In the genomic region with DNA sequence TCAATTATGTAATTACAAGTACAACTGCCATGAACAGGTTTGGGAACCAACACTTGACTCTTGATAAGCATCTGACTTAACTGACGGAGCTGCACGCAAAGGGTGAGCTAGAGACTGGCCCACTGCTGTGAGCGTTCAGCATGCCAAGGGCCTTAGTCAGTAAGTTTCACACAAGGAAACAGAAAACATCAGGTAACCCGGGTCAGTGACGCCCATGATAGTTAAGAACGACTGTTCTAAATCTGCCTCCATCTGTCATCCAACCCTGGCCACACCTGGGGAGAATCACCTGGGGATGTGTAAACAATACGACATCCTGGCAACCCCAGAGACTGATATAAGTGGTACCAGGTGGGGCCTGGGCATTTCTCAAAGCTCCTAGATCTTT, we compare ENCODE assay signal across 9 cellular contexts. TPM values are rescaled to one million over a fixed set of nuclear protein-coding genes. Genes with fewer than 3 reads are reported as not detected.
DNase-seq lines count a peak whose midpoint lies in the region; ATAC-seq and TF ChIP-seq lines count a peak whose summit lies in the region.
"Had no signal": no experiment of that assay in that cellular context is flagged by ENCODE, and none has a peak within 500 bp of the region (broad histone marks: within the 10 kb centered on the region; RNA-seq: fewer than 3 reads in every experiment).

No MANE protein-coding gene starts in this region.

- no peak for TF ChIP-seq CTCF in activated B cell treated with CpG ODN at 0.5 μM for 24 hours (IDR thresholded peaks at IDR 0.05)

- CTCF ChIA-PET in activated B cell treated with CpG ODN at 0.5 μM for 24 hours (lab: Charles Lee), result interaction anchor here (0.7 to 4.5 kb wide), 9 partner anchors 9 to 105 kb away, joined by 3 to 34 read pairs (median 3); a partner anchor contains a TSS

- H3K9me3 Mint-ChIP-seq in activated B cell treated with CpG ODN at 0.5 μM for 24 hours, result no peaks in the 10 kb centered on the region

- no peak for ATAC-seq in activated B cell treated with CpG ODN at 0.5 μM for 24 hours (ENCODE audit: low read depth)
- ATAC-seq in GM18519 (IDR thresholded peaks at IDR 0.05; ENCODE audit: low FRiP score, unreplicated experiment), result no peak
- ATAC-seq in HG03432 (IDR thresholded peaks at IDR 0.05; ENCODE audit: unreplicated experiment), result no peak

- no peaks in the 10 kb centered on the region for H3K27me3 Mint-ChIP-seq in activated B cell treated with CpG ODN at 0.5 μM for 24 hours
- H3K27me3 Mint-ChIP-seq: activated naive CD8-positive, alpha-beta T cell had no signal

- POLR2A ChIA-PET in activated B cell treated with CpG ODN at 0.5 μM for 24 hours (lab: Charles Lee), result interaction anchor here (0.6 to 2.4 kb wide), 5 partner anchors 12 to 43 kb away, joined by 4 to 10 read pairs (median 7); a partner anchor contains a TSS

- DNase-seq in NCI-H2107 treated with DMSO at 0.1 percent for 48 hours (lab: John Stamatoyannopoulos, UW; ENCODE audit: unreplicated experiment) (peak; percentile 24), NCI-H2107 (lab: John Stamatoyannopoulos, UW) (no peak), activated B cell treated with CpG ODN at 0.5 μM for 24 hours (no peak), kidney glomerular epithelial cell (lab: John Stamatoyannopoulos, UW) (peak; percentile 92), SKM-1 treated with dmso at 0.1 percent for 144 hours (lab: John Stamatoyannopoulos, UW; ENCODE audit: unreplicated experiment) (no peak)

- H3K27ac ChIP-seq in temporal lobe (ENCODE audit: low read depth, low read length), result peak overlapping the region; percentile 98

- H3K4me3 Mint-ChIP-seq in activated B cell treated with CpG ODN at 0.5 μM for 24 hours, result no peak overlapping the region
- H3K4me3 Mint-ChIP-seq: activated naive CD8-positive, alpha-beta T cell had no signal

- intact Hi-C loops in activated B cell treated with CpG ODN at 0.5 μM for 24 hours (cut with micrococcal nuclease), result no loop called here

- H3K36me3 Mint-ChIP-seq in activated B cell treated with CpG ODN at 0.5 μM for 24 hours (ENCODE audit: low read depth), result peaks cover 34% of the 10 kb centered on the region

- H3K4me1 Mint-ChIP-seq in activated B cell treated with CpG ODN at 0.5 μM for 24 hours, result peaks cover 15% of the 10 kb centered on the region

- peak overlapping the region; percentile 84 for H3K27ac Mint-ChIP-seq in activated B cell treated with CpG ODN at 0.5 μM for 24 hours

RNA-seq across cellular contexts. Expression of a gene that starts 12.3 kb away (rescaled TPM):
- 1.1 and 1.7 TPM in 2 replicates for total RNA-seq in activated B cell treated with CpG ODN at 0.5 μM for 24 hours
- 0.49 TPM for total RNA-seq in temporal lobe

RNA-seq across cellular contexts. Expression of a gene that starts 21.5 kb away (rescaled TPM):
- total RNA-seq in activated B cell treated with CpG ODN at 0.5 μM for 24 hours (55.9 and 65.4 TPM in 2 replicates), temporal lobe (6.6 TPM)

RNA-seq across cellular contexts. Expression of a gene that starts 21.6 kb away (rescaled TPM):
- 177 and 184 TPM in 2 replicates for total RNA-seq in activated B cell treated with CpG ODN at 0.5 μM for 24 hours
- total RNA-seq in temporal lobe, result 36.1 TPM

RNA-seq across cellular contexts. Expression of a gene that starts 57.9 kb away (rescaled TPM):
- total RNA-seq in activated B cell treated with CpG ODN at 0.5 μM for 24 hours, result 207 and 264 TPM in 2 replicates
- total RNA-seq in temporal lobe, result 20.4 TPM

Comparison
In these comparisons a context has a peak if more than half of its experiments do, and no peak if none do; other contexts are left out.
1. DNase-seq: peak in NCI-H2107 treated with DMSO at 0.1 percent for 48 hours (single experiment) and kidney glomerular epithelial cell (single experiment); none in NCI-H2107 (single experiment), activated B cell treated with CpG ODN at 0.5 μM for 24 hours (single experiment) and SKM-1 treated with dmso at 0.1 percent for 144 hours (single experiment).